In the genomic region with DNA sequence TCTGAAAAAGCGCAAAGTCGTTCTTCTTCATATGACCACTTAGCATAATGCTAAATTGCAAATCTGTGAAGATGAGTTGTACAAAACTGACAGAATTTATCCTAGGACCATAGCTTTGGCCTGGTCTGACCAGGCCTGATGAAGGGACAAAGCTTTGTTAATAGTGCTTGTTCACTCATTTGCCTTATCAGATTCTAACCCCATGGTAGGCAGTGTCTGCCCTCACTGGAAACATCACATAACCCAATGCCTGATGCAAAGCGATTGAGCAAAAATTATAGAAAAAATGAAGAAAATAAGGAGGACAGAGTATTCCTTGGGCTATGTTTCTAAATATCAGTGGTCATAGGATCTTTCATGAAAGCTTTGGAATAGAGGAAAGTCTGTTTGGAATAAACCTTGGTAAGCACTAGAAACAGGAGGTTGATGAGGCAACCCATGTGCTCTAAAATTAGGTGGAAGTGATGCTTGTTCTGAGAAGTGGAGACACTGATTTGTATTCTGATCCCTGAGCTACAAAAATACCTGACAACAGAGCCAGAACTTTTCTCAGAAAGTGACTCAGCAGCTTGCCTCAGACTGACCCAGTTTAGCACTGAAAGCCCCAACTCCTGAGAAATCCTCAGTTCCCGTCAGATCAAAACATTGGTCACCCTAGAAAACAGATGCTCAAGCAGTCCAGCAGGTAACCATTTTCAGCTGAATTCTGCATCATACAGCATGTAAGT, we compare ENCODE assay signal across 17 cellular contexts.
A peak's percentile ranks its signal among the peaks of the same experiment; 100 is the strongest.
DNase-seq lines count a peak whose midpoint lies in the region; ATAC-seq lines count a peak whose summit lies in the region.
"Had no signal": no experiment of that assay in that cellular context is flagged by ENCODE, and none has a peak within 500 bp of the region (broad histone marks: within the 10 kb centered on the region; RNA-seq: fewer than 3 reads in every experiment).

No MANE protein-coding gene starts in this region.

- H3K4me1 ChIP-seq in effector memory CD4-positive, alpha-beta T cell (ENCODE audit: control insufficient read depth, insufficient read depth, low read length, poor library complexity, severe bottlenecking) = no peaks in the 10 kb centered on the region
- H3K4me1 ChIP-seq: prostate gland, upper lobe of left lung had no signal

- DNase-seq in left cardiac atrium (no peak), Right ventricle myocardium superior (no peak), midbrain (lab: John Stamatoyannopoulos, UW) (peak; percentile 68), islet precursor cell (no peak)
- no peak for DNase-seq in stimulated activated CD4-positive, alpha-beta T cell treated with anti-CD3 and anti-CD28 coated beads, Interleukin-12 subunit alpha, Interleukin-12 subunit beta, amount 100 ng/mL, for 4 hours
- no peak for DNase-seq in effector memory CD4-positive, alpha-beta T cell
- DNase-seq: activated effector memory CD4-positive, alpha-beta T cell treated with anti-CD3 and anti-CD28 coated beads, Interleukin-2, amount 50 U/mL, for 16 hours; GDM1; naive B cell; NCI-H1105 treated with DMSO at 0.1 percent for 48 hours; NCI-H345; stimulated activated CD4-positive, alpha-beta T cell treated with anti-CD3 and anti-CD28 coated beads, Interleukin-1b, Interleukin-23, amount 100 ng/mL, for 48 hours; upper lobe of left lung had no signal

- H3K36me3 ChIP-seq in effector memory CD4-positive, alpha-beta T cell (ENCODE audit: control insufficient read depth, insufficient read depth, low read length) = no peaks in the 10 kb centered on the region
- H3K36me3 ChIP-seq: prostate gland, SJSA1, upper lobe of left lung had no signal

- H3K4me3 ChIP-seq in effector memory CD4-positive, alpha-beta T cell (ENCODE audit: insufficient read depth, low read depth, low read length, poor library complexity, severe bottlenecking) = no peak overlapping the region
- H3K4me3 ChIP-seq: prostate gland, SJSA1, upper lobe of left lung had no signal

- H3K9me3 ChIP-seq in effector memory CD4-positive, alpha-beta T cell (ENCODE audit: control insufficient read depth, low read length) = no peaks in the 10 kb centered on the region
- H3K9me3 ChIP-seq: prostate gland, SJSA1, upper lobe of left lung had no signal

- ATAC-seq in left cardiac atrium = peak; percentile 39 to 47
- no peak for ATAC-seq in Right ventricle myocardium superior (ENCODE audit: poor library complexity)
- ATAC-seq in GM21717 (IDR thresholded peaks at IDR 0.05; ENCODE audit: unreplicated experiment) = no peak

- H3K27me3 ChIP-seq in effector memory CD4-positive, alpha-beta T cell (replicated peaks; ENCODE audit: control insufficient read depth, insufficient read depth, low read length, poor library complexity, severe bottlenecking) = no peaks in the 10 kb centered on the region
- H3K27me3 ChIP-seq: SJSA1, upper lobe of left lung had no signal

- H3K27ac ChIP-seq in cingulate gyrus (ENCODE audit: low read depth, low read length) = peak overlapping the region; percentile 61
- no peak overlapping the region for H3K27ac ChIP-seq in effector memory CD4-positive, alpha-beta T cell (ENCODE audit: insufficient read depth, low read length, poor library complexity, severe bottlenecking)
- H3K27ac ChIP-seq: prostate gland, SJSA1, upper lobe of left lung had no signal

- intact Hi-C loops in left cardiac atrium (cut with DNase I) (no loop called here), Right ventricle myocardium superior (cut with DNase I) (no loop called here)

Comparison
In these comparisons a context has a peak if more than half of its experiments do, and no peak if none do; other contexts are left out.
1. ATAC-seq: peak in left cardiac atrium (2 of 2); none in Right ventricle myocardium superior (single experiment) and GM21717 (single experiment).